ENCODE assay signal across 1 cellular context in the genomic region with DNA sequence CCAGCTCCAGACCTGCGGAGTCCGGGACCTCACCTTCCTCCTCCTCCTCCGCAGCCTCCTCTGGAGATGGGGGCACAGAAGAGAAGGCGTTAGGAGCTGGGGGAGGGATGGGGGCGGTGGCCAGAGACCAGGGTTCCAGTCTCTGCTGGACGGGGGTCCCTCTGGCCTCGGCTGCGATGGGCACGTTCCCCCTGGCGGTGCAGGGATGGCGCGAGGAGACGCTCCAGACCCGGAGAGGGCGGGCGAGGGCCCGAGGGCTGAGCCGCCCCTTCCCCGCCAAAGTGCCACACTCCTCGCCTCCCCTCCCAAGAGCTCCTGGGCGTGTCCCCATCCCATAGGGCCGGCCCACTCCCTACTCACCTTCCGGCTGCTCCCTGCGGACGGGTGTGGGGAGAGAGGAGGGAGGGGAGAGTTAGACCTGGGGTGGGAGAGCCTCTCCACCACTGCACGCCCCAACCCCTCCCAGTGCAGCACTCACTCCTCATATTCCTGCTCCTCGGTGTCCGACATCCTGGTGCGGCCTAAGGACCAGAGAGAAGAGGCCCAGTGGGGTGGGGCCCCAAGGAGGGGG.
A peak's percentile ranks its signal among the peaks of the same experiment; 100 is the strongest.
TF ChIP-seq lines count a peak whose summit lies in the region.

No MANE protein-coding gene starts in this region.

TF ChIP-seq in WTC11, 78 proteins besides CTCF, POLR2A, EP300 and RAD21 (continued from another document and continues in another):
- TF ChIP-seq, protein P1, sequence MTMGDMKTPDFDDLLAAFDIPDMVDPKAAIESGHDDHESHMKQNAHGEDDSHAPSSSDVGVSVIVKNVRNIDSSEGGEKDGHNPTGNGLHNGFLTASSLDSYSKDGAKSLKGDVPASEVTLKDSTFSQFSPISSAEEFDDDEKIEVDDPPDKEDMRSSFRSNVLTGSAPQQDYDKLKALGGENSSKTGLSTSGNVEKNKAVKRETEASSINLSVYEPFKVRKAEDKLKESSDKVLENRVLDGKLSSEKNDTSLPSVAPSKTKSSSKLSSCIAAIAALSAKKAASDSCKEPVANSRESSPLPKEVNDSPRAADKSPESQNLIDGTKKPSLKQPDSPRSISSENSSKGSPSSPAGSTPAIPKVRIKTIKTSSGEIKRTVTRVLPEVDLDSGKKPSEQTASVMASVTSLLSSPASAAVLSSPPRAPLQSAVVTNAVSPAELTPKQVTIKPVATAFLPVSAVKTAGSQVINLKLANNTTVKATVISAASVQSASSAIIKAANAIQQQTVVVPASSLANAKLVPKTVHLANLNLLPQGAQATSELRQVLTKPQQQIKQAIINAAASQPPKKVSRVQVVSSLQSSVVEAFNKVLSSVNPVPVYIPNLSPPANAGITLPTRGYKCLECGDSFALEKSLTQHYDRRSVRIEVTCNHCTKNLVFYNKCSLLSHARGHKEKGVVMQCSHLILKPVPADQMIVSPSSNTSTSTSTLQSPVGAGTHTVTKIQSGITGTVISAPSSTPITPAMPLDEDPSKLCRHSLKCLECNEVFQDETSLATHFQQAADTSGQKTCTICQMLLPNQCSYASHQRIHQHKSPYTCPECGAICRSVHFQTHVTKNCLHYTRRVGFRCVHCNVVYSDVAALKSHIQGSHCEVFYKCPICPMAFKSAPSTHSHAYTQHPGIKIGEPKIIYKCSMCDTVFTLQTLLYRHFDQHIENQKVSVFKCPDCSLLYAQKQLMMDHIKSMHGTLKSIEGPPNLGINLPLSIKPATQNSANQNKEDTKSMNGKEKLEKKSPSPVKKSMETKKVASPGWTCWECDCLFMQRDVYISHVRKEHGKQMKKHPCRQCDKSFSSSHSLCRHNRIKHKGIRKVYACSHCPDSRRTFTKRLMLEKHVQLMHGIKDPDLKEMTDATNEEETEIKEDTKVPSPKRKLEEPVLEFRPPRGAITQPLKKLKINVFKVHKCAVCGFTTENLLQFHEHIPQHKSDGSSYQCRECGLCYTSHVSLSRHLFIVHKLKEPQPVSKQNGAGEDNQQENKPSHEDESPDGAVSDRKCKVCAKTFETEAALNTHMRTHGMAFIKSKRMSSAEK (CRISPR knock-in tag; IDR thresholded peaks at IDR 0.05; ENCODE audit: borderline replicate concordance), result no peak
- TF ChIP-seq, protein P2, sequence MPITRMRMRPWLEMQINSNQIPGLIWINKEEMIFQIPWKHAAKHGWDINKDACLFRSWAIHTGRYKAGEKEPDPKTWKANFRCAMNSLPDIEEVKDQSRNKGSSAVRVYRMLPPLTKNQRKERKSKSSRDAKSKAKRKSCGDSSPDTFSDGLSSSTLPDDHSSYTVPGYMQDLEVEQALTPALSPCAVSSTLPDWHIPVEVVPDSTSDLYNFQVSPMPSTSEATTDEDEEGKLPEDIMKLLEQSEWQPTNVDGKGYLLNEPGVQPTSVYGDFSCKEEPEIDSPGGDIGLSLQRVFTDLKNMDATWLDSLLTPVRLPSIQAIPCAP (CRISPR knock-in tag; IDR thresholded peaks at IDR 0.05), result no peak
- TF ChIP-seq, protein P3, sequence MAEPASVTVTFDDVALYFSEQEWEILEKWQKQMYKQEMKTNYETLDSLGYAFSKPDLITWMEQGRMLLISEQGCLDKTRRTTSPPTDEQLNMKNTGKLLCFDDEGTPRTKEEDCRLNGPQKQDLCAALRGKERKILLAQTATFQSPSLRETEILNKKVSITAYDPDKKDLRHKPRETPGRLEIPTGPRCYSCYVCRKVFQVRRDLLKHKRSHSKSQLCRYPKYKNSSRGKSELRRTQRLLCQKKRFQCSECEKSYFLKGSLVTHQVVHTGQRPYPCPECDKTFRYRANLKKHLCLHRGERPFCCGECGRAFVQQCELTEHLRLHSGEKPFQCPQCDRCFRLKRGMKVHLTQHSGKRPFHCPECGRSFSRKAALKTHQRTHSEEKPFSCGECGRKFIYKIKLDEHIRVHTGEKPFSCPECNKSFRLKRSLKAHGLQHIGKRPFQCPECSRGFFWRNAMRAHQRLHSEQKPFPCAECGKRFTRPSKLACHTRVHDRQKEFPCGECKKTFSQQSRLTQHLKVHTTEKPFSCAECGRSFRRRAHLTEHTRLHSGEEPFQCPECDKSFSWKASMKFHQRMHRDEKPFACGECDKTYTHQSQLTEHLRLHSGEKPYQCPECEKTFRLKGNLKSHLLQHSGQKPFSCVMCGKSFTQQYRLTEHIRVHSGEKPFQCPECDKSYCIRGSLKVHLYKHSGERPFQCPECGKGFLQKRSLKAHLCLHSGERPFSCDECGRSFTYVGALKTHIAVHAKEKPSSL (CRISPR knock-in tag; conservative IDR thresholded peaks at IDR 0.05), result no peak
- TF ChIP-seq, protein P4, sequence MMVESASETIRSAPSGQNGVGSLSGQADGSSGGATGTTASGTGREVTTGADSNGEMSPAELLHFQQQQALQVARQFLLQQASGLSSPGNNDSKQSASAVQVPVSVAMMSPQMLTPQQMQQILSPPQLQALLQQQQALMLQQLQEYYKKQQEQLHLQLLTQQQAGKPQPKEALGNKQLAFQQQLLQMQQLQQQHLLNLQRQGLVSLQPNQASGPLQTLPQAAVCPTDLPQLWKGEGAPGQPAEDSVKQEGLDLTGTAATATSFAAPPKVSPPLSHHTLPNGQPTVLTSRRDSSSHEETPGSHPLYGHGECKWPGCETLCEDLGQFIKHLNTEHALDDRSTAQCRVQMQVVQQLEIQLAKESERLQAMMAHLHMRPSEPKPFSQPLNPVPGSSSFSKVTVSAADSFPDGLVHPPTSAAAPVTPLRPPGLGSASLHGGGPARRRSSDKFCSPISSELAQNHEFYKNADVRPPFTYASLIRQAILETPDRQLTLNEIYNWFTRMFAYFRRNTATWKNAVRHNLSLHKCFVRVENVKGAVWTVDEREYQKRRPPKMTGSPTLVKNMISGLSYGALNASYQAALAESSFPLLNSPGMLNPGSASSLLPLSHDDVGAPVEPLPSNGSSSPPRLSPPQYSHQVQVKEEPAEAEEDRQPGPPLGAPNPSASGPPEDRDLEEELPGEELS (CRISPR knock-in tag; IDR thresholded peaks at IDR 0.05), result no peak
- TF ChIP-seq, protein P5, sequence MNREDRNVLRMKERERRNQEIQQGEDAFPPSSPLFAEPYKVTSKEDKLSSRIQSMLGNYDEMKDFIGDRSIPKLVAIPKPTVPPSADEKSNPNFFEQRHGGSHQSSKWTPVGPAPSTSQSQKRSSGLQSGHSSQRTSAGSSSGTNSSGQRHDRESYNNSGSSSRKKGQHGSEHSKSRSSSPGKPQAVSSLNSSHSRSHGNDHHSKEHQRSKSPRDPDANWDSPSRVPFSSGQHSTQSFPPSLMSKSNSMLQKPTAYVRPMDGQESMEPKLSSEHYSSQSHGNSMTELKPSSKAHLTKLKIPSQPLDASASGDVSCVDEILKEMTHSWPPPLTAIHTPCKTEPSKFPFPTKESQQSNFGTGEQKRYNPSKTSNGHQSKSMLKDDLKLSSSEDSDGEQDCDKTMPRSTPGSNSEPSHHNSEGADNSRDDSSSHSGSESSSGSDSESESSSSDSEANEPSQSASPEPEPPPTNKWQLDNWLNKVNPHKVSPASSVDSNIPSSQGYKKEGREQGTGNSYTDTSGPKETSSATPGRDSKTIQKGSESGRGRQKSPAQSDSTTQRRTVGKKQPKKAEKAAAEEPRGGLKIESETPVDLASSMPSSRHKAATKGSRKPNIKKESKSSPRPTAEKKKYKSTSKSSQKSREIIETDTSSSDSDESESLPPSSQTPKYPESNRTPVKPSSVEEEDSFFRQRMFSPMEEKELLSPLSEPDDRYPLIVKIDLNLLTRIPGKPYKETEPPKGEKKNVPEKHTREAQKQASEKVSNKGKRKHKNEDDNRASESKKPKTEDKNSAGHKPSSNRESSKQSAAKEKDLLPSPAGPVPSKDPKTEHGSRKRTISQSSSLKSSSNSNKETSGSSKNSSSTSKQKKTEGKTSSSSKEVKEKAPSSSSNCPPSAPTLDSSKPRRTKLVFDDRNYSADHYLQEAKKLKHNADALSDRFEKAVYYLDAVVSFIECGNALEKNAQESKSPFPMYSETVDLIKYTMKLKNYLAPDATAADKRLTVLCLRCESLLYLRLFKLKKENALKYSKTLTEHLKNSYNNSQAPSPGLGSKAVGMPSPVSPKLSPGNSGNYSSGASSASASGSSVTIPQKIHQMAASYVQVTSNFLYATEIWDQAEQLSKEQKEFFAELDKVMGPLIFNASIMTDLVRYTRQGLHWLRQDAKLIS (CRISPR knock-in tag; IDR thresholded peaks at IDR 0.05; ENCODE audit: borderline replicate concordance), result no peak
- TF ChIP-seq, protein P6, sequence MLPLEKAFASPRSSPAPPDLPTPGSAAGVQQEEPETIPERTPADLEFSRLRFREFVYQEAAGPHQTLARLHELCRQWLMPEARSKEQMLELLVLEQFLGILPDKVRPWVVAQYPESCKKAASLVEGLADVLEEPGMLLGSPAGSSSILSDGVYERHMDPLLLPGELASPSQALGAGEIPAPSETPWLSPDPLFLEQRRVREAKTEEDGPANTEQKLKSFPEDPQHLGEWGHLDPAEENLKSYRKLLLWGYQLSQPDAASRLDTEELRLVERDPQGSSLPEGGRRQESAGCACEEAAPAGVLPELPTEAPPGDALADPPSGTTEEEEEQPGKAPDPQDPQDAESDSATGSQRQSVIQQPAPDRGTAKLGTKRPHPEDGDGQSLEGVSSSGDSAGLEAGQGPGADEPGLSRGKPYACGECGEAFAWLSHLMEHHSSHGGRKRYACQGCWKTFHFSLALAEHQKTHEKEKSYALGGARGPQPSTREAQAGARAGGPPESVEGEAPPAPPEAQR (CRISPR knock-in tag; IDR thresholded peaks at IDR 0.05), result no peak
- TF ChIP-seq KAT7 (CRISPR knock-in tag; IDR thresholded peaks at IDR 0.05; ENCODE audit: borderline replicate concordance) (no peak), ZNF396 (CRISPR knock-in tag; IDR thresholded peaks at IDR 0.05; ENCODE audit: borderline replicate concordance) (no peak), CREM (CRISPR knock-in tag; IDR thresholded peaks at IDR 0.05) (no peak), CREB1 (CRISPR knock-in tag; IDR thresholded peaks at IDR 0.05) (no peak), JUN (CRISPR knock-in tag; IDR thresholded peaks at IDR 0.05) (0 out of 2 replicates have a peak, but pooled peaks have one; percentile 26)
- TF ChIP-seq, protein P7, sequence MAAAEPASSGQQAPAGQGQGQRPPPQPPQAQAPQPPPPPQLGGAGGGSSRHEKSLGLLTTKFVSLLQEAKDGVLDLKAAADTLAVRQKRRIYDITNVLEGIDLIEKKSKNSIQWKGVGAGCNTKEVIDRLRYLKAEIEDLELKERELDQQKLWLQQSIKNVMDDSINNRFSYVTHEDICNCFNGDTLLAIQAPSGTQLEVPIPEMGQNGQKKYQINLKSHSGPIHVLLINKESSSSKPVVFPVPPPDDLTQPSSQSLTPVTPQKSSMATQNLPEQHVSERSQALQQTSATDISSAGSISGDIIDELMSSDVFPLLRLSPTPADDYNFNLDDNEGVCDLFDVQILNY (CRISPR knock-in tag; IDR thresholded peaks at IDR 0.05), result no peak
- TF ChIP-seq, protein P8, sequence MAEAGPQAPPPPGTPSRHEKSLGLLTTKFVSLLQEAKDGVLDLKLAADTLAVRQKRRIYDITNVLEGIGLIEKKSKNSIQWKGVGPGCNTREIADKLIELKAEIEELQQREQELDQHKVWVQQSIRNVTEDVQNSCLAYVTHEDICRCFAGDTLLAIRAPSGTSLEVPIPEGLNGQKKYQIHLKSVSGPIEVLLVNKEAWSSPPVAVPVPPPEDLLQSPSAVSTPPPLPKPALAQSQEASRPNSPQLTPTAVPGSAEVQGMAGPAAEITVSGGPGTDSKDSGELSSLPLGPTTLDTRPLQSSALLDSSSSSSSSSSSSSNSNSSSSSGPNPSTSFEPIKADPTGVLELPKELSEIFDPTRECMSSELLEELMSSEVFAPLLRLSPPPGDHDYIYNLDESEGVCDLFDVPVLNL (CRISPR knock-in tag; IDR thresholded peaks at IDR 0.05; ENCODE audit: borderline replicate concordance, low read depth), result no peak
- TF ChIP-seq, protein P9, sequence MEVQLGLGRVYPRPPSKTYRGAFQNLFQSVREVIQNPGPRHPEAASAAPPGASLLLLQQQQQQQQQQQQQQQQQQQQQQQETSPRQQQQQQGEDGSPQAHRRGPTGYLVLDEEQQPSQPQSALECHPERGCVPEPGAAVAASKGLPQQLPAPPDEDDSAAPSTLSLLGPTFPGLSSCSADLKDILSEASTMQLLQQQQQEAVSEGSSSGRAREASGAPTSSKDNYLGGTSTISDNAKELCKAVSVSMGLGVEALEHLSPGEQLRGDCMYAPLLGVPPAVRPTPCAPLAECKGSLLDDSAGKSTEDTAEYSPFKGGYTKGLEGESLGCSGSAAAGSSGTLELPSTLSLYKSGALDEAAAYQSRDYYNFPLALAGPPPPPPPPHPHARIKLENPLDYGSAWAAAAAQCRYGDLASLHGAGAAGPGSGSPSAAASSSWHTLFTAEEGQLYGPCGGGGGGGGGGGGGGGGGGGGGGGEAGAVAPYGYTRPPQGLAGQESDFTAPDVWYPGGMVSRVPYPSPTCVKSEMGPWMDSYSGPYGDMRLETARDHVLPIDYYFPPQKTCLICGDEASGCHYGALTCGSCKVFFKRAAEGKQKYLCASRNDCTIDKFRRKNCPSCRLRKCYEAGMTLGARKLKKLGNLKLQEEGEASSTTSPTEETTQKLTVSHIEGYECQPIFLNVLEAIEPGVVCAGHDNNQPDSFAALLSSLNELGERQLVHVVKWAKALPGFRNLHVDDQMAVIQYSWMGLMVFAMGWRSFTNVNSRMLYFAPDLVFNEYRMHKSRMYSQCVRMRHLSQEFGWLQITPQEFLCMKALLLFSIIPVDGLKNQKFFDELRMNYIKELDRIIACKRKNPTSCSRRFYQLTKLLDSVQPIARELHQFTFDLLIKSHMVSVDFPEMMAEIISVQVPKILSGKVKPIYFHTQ (CRISPR knock-in tag; IDR thresholded peaks at IDR 0.05), result no peak
- TF ChIP-seq, protein P10, sequence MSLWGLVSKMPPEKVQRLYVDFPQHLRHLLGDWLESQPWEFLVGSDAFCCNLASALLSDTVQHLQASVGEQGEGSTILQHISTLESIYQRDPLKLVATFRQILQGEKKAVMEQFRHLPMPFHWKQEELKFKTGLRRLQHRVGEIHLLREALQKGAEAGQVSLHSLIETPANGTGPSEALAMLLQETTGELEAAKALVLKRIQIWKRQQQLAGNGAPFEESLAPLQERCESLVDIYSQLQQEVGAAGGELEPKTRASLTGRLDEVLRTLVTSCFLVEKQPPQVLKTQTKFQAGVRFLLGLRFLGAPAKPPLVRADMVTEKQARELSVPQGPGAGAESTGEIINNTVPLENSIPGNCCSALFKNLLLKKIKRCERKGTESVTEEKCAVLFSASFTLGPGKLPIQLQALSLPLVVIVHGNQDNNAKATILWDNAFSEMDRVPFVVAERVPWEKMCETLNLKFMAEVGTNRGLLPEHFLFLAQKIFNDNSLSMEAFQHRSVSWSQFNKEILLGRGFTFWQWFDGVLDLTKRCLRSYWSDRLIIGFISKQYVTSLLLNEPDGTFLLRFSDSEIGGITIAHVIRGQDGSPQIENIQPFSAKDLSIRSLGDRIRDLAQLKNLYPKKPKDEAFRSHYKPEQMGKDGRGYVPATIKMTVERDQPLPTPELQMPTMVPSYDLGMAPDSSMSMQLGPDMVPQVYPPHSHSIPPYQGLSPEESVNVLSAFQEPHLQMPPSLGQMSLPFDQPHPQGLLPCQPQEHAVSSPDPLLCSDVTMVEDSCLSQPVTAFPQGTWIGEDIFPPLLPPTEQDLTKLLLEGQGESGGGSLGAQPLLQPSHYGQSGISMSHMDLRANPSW (CRISPR knock-in tag; conservative IDR thresholded peaks at IDR 0.05; ENCODE audit: low read depth), result no peak
- TF ChIP-seq, protein P11, sequence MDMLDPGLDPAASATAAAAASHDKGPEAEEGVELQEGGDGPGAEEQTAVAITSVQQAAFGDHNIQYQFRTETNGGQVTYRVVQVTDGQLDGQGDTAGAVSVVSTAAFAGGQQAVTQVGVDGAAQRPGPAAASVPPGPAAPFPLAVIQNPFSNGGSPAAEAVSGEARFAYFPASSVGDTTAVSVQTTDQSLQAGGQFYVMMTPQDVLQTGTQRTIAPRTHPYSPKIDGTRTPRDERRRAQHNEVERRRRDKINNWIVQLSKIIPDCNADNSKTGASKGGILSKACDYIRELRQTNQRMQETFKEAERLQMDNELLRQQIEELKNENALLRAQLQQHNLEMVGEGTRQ (CRISPR knock-in tag; IDR thresholded peaks at IDR 0.05), result 0 out of 2 replicates have a peak, but pooled peaks have one; percentile 20
